In genomic region chr6:24743265-24743943, GRCh38 we compare ENCODE assay signal across 8 cellular contexts. TPM values are rescaled to one million over a fixed set of nuclear protein-coding genes. Genes with fewer than 3 reads are reported as not detected.
DNase-seq lines count a peak whose midpoint lies in the region; ATAC-seq and TF ChIP-seq lines count a peak whose summit lies in the region.

No MANE protein-coding gene starts in this region.

- no peaks in the 10 kb centered on the region for H3K27me3 Mint-ChIP-seq in neural progenitor cell (ENCODE audit: insufficient read depth, low read depth)

- H4K20me1 ChIP-seq in neural progenitor cell (ENCODE audit: low read depth) = no peaks in the 10 kb centered on the region

- H3K79me2 ChIP-seq in neural progenitor cell (ENCODE audit: low read depth) = no peaks in the 10 kb centered on the region

- no peaks in the 10 kb centered on the region for H3K27me3 ChIP-seq in skeletal muscle tissue (ENCODE audit: control insufficient read depth in 3 of 3, insufficient read depth in 3 of 3, low read length in 3 of 3)
- H3K27me3 ChIP-seq in neural progenitor cell = no peaks in the 10 kb centered on the region

- H3K36me3 Mint-ChIP-seq in neural progenitor cell = no peaks in the 10 kb centered on the region

- H3K4me3 ChIP-seq in skeletal muscle tissue (ENCODE audit: low read length in 3 of 3) (no peak overlapping the region), neural progenitor cell (no peak overlapping the region)

- no peaks in the 10 kb centered on the region for H3F3A ChIP-seq in neural progenitor cell (ENCODE audit: low read depth)

- H3K4me3 Mint-ChIP-seq in neural progenitor cell = no peak overlapping the region

- H3K4me2 ChIP-seq in neural progenitor cell = no peak overlapping the region

- H3K9ac ChIP-seq in skeletal muscle tissue (ENCODE audit: low read depth in 1 of 3, low read length in 3 of 3) (no peak overlapping the region), neural progenitor cell (no peak overlapping the region)

- H3K27ac ChIP-seq in skeletal muscle tissue (ENCODE audit: low read depth, low read length) (peak overlapping the region; percentile 64), neural progenitor cell (no peak overlapping the region)

- DNase-seq in DMS 273 treated with DMSO at 0.1 percent for 48 hours (lab: John Stamatoyannopoulos, UW) (peak; percentile 36), T1000 (lab: John Stamatoyannopoulos, UW) (peak; percentile 80), fibroblast of the conjunctiva (ENCODE audit: low read depth) (peak; percentile 98), neural progenitor cell (ENCODE audit: low spot score) (no peak), NCI-H2227 treated with DMSO at 0.1 percent for 48 hours (lab: John Stamatoyannopoulos, UW) (no peak)

- H2AFZ ChIP-seq in neural progenitor cell (replicated peaks) = no peak overlapping the region

- no peak for TF ChIP-seq CTCF in neural progenitor cell (IDR thresholded peaks at IDR 0.05)

- H3K4me1 ChIP-seq in skeletal muscle tissue (ENCODE audit: control insufficient read depth in 3 of 3, insufficient read depth in 3 of 3, low read length in 3 of 3) = no peaks in the 10 kb centered on the region
- H3K4me1 ChIP-seq in neural progenitor cell = no peaks in the 10 kb centered on the region

- ATAC-seq in GM19455 (IDR thresholded peaks at IDR 0.05; ENCODE audit: unreplicated experiment) = peak; percentile 80
- ATAC-seq in HG03442 (IDR thresholded peaks at IDR 0.05; ENCODE audit: unreplicated experiment) = peak; percentile 92

- H3K9me3 ChIP-seq in skeletal muscle tissue (ENCODE audit: control insufficient read depth in 3 of 3, low read length in 3 of 3) (no peaks in the 10 kb centered on the region), neural progenitor cell (ENCODE audit: low read depth) (no peaks in the 10 kb centered on the region)

- peaks cover 2% of the 10 kb centered on the region for H3K9me3 Mint-ChIP-seq in neural progenitor cell

- H3K4me1 Mint-ChIP-seq in neural progenitor cell = no peaks in the 10 kb centered on the region

- no peaks in the 10 kb centered on the region for H3K36me3 ChIP-seq in skeletal muscle tissue (ENCODE audit: control insufficient read depth in 3 of 3, insufficient read depth in 3 of 3, low read length in 3 of 3)
- no peaks in the 10 kb centered on the region for H3K36me3 ChIP-seq in neural progenitor cell

- H3K27ac Mint-ChIP-seq in neural progenitor cell = no peak overlapping the region

RNA-seq across cellular contexts. Expression of gene C6orf62, which starts 24.4 kb away (rescaled TPM):
- 41.2 TPM for total RNA-seq in skeletal muscle tissue
- total RNA-seq in neural progenitor cell (ENCODE audit: low replicate concordance) = 71.5 and 82.3 TPM in 2 replicates

RNA-seq across cellular contexts. Expression of gene GMNN, which starts 31.3 kb away (rescaled TPM):
- total RNA-seq in skeletal muscle tissue (5.2 TPM), neural progenitor cell (ENCODE audit: low replicate concordance) (69.1 and 98.5 TPM in 2 replicates)

RNA-seq across cellular contexts. Expression of gene ARMH2, which starts 55.3 kb away (rescaled TPM):
- total RNA-seq in skeletal muscle tissue (not detected), neural progenitor cell (ENCODE audit: low replicate concordance) (not detected in 2 replicates)

Comparison
In these comparisons a context has a peak if more than half of its experiments do, and no peak if none do; other contexts are left out.
1. DNase-seq: peak in DMS 273 treated with DMSO at 0.1 percent for 48 hours (single experiment), T1000 (single experiment) and fibroblast of the conjunctiva (single experiment); none in neural progenitor cell (single experiment) and NCI-H2227 treated with DMSO at 0.1 percent for 48 hours (single experiment).
2. RNA of gene GMNN, which starts 31.3 kb away (total RNA-seq): 69.1 to 98.5 TPM in neural progenitor cell; 5.2 TPM in skeletal muscle tissue (single experiment); every median in the first group is over 10 times any median in the second.